ENCODE assay signal across 1 cellular context in the genomic region with DNA sequence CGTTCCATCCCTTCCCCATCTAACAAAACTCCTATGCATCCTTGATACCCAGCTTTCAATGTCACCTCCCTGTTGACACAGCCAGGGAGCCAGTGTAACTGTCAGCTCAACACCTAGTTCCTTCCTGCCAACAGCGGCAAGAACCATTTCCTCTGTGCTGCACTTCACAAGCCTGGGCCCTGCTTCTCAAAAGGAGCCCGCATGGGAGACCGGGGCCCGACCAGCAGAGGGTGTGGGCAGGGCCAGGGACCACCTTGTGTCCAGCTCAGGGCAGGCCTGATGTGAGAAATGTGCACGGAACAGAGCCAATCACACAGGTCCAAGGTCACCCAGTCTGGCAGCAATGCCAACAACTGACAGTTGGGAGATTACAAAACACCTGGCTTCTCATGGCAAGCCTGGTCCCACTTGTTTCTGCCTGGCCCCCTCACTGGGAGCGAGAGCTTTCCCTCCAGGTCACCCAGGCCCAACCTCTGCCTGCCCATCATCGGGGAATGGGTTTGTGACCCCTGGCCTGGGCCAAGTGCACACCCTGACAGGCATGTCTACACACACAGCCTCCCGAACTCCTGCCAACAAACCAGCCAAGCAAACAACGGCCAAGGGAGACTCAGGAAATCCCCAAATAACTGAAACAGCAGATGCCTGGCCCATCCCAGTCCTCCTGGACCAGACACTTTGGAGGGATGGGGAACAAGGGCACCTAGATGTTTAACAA.
TF ChIP-seq lines count a peak whose summit lies in the region.

No MANE protein-coding gene starts in this region.

TF ChIP-seq in K562, 482 proteins besides CTCF, POLR2A, EP300 and RAD21:
- TF ChIP-seq RBFOX2 (IDR thresholded peaks at IDR 0.05; ENCODE audit: low read depth, low read length) (peak; percentile 33; the same call in 1 of the 2 replicates), SMAD1 (IDR thresholded peaks at IDR 0.05; ENCODE audit: low read depth, low read length, partially characterized antibody) (no peak)
- TF ChIP-seq, protein P1, sequence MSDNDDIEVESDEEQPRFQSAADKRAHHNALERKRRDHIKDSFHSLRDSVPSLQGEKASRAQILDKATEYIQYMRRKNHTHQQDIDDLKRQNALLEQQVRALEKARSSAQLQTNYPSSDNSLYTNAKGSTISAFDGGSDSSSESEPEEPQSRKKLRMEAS (CRISPR knock-in tag; IDR thresholded peaks at IDR 0.05), result peak; percentile 22; the same call in 1 of the 2 replicates
